34 cellular contexts compared by ENCODE assay signal in genomic region chr4:8257854-8258253, GRCh38. TPM values are rescaled to one million over a fixed set of nuclear protein-coding genes. Genes with fewer than 3 reads are reported as not detected.
"Had no signal": no experiment of that assay in that cellular context is flagged by ENCODE, and none has a peak within 500 bp of the region (broad histone marks: within the 10 kb centered on the region; RNA-seq: fewer than 3 reads in every experiment).

No MANE protein-coding gene starts in this region.

- H3K27ac ChIP-seq: body of pancreas, cardiac muscle cell, coronary artery, esophagus muscularis mucosa, foreskin keratinocyte, gastrocnemius medialis, heart left ventricle, WERI-Rb-1 had no signal

- H3K9me3 ChIP-seq: body of pancreas, esophagus muscularis mucosa, gastrocnemius medialis, heart left ventricle had no signal

- H3K4me1 ChIP-seq: body of pancreas, foreskin keratinocyte, gastrocnemius medialis had no signal

- H3K27me3 Mint-ChIP-seq: activated CD8-positive, alpha-beta T cell treated with anti-CD3 and anti-CD28 coated beads for 36 hours; activated naive CD8-positive, alpha-beta T cell had no signal

- H3K36me3 ChIP-seq: cardiac muscle cell, esophagus muscularis mucosa, gastrocnemius medialis, heart left ventricle, WERI-Rb-1 had no signal

- H3K27me3 ChIP-seq: body of pancreas, cardiac muscle cell, esophagus muscularis mucosa, gastrocnemius medialis, heart left ventricle had no signal

- H3K27ac Mint-ChIP-seq: activated B cell treated with CpG ODN at 0.5 μM for 24 hours; activated CD8-positive, alpha-beta T cell treated with anti-CD3 and anti-CD28 coated beads for 36 hours; activated naive CD8-positive, alpha-beta T cell; activated T-helper 17 cell treated with anti-CD3 and anti-CD28 coated beads, Interleukin-2, amount 50 U/mL, for 72 hours; effector memory CD8-positive, alpha-beta T cell; T-helper 1 cell treated with Interleukin-12 subunit alpha and Interleukin-12 subunit beta and Interleukin-4 antibody, amounts not matched to agents 30 μg/mL and 1 μg/mL, for 36 hours; T-helper 2 cell treated with Interferon-gamma antibody and Interleukin-4, amounts not matched to agents 5 μg/mL and 100 μg/mL, for 36 hours had no signal

- ATAC-seq: activated CD4-positive, CD25-positive, alpha-beta regulatory T cell treated with anti-CD3 and anti-CD28 coated beads, Interleukin-2, amount 50 U/mL, for 24 hours; activated CD8-positive, alpha-beta T cell treated with anti-CD3 and anti-CD28 coated beads for 36 hours; activated T-cell treated with anti-CD3 and anti-CD28 coated beads, Interleukin-2, amount 50 U/mL, for 4 hours; activated T-helper 17 cell treated with anti-CD3 and anti-CD28 coated beads, Interleukin-2, amount 50 U/mL, for 72 hours; body of pancreas; effector memory CD8-positive, alpha-beta T cell; foreskin keratinocyte; gastrocnemius medialis; heart left ventricle had no signal

- H3K4me3 ChIP-seq: body of pancreas, cardiac muscle cell, coronary artery, esophagus muscularis mucosa, gastrocnemius medialis, heart left ventricle had no signal

- H3K36me3 Mint-ChIP-seq: activated naive CD8-positive, alpha-beta T cell had no signal

- H3K9me3 Mint-ChIP-seq: activated B cell treated with CpG ODN at 0.5 μM for 24 hours; activated CD8-positive, alpha-beta T cell treated with anti-CD3 and anti-CD28 coated beads for 36 hours; activated T-cell treated with anti-CD3 and anti-CD28 coated beads, Interleukin-2, amount 50 U/mL, for 4 hours; activated T-helper 17 cell treated with anti-CD3 and anti-CD28 coated beads, Interleukin-2, amount 50 U/mL, for 72 hours; effector memory CD8-positive, alpha-beta T cell; T-helper 1 cell treated with Interleukin-12 subunit alpha and Interleukin-12 subunit beta and Interleukin-4 antibody, amounts not matched to agents 30 μg/mL and 1 μg/mL, for 36 hours; T-helper 2 cell treated with Interferon-gamma antibody and Interleukin-4, amounts not matched to agents 5 μg/mL and 100 μg/mL, for 36 hours had no signal

- DNase-seq: activated B cell treated with CpG ODN at 0.5 μM for 24 hours; activated CD4-positive, alpha-beta T cell treated with anti-CD3 and anti-CD28 coated beads for 48 hours; activated CD4-positive, alpha-beta T cell treated with anti-CD3 and anti-CD28 coated beads, Interleukin-2, amount 50 U/mL, for 1 hour; activated CD4-positive, alpha-beta T cell treated with anti-CD3 and anti-CD28 coated beads, Interleukin-2, amount 50 U/mL, for 48 hours; activated CD8-positive, alpha-beta memory T cell treated with anti-CD3 and anti-CD28 coated beads for 24 hours; activated CD8-positive, alpha-beta T cell treated with anti-CD3 and anti-CD28 coated beads for 36 hours; activated effector memory CD4-positive, alpha-beta T cell treated with Interleukin-2 at 50 U/mL for 16 hours; activated gamma-delta T cell treated with Interleukin-2 at 50 U/mL for 16 hours; activated naive CD4-positive, alpha-beta T cell treated with anti-CD3 and anti-CD28 coated beads, Interleukin-2, amount 50 U/mL, for 16 hours; activated naive CD4-positive, alpha-beta T cell treated with Interleukin-2 at 50 U/mL for 16 hours; activated T-cell treated with anti-CD3 and anti-CD28 coated beads, Interleukin-2, amount 50 U/mL, for 4 hours; amygdala; aorta; body of pancreas; central memory CD4-positive, alpha-beta T cell; cerebellar nuclear complex; dermis blood vessel endothelial cell; effector CD4-positive, alpha-beta T cell; effector memory CD8-positive, alpha-beta T cell; erythroblast; foreskin keratinocyte; gastrocnemius medialis; glutamatergic neuron; heart left ventricle; T1000; WERI-Rb-1 had no signal

- H3K4me1 Mint-ChIP-seq: activated B cell treated with CpG ODN at 0.5 μM for 24 hours; activated T-helper 17 cell treated with anti-CD3 and anti-CD28 coated beads, Interleukin-2, amount 50 U/mL, for 72 hours had no signal

- H3K4me3 Mint-ChIP-seq: activated B cell treated with CpG ODN at 0.5 μM for 24 hours; activated CD8-positive, alpha-beta T cell treated with anti-CD3 and anti-CD28 coated beads for 36 hours; activated naive CD8-positive, alpha-beta T cell; activated T-cell treated with anti-CD3 and anti-CD28 coated beads, Interleukin-2, amount 50 U/mL, for 4 hours; activated T-helper 17 cell treated with anti-CD3 and anti-CD28 coated beads, Interleukin-2, amount 50 U/mL, for 72 hours; effector memory CD8-positive, alpha-beta T cell; T-helper 1 cell treated with Interleukin-12 subunit alpha and Interleukin-12 subunit beta and Interleukin-4 antibody, amounts not matched to agents 30 μg/mL and 1 μg/mL, for 36 hours; T-helper 2 cell treated with Interferon-gamma antibody and Interleukin-4, amounts not matched to agents 5 μg/mL and 100 μg/mL, for 36 hours had no signal

RNA-seq across cellular contexts. Expression of gene HTRA3, which starts 11.7 kb away (rescaled TPM):
- total RNA-seq: activated B cell treated with CpG ODN at 0.5 μM for 24 hours; activated T-cell treated with anti-CD3 and anti-CD28 coated beads, Interleukin-2, amount 50 U/mL, for 4 hours; activated T-helper 17 cell treated with anti-CD3 and anti-CD28 coated beads, Interleukin-2, amount 50 U/mL, for 72 hours; foreskin keratinocyte had no signal
- polyA plus RNA-seq: foreskin keratinocyte had no signal
